Comparison of ENCODE assay signal across 38 cellular contexts in the genomic region with DNA sequence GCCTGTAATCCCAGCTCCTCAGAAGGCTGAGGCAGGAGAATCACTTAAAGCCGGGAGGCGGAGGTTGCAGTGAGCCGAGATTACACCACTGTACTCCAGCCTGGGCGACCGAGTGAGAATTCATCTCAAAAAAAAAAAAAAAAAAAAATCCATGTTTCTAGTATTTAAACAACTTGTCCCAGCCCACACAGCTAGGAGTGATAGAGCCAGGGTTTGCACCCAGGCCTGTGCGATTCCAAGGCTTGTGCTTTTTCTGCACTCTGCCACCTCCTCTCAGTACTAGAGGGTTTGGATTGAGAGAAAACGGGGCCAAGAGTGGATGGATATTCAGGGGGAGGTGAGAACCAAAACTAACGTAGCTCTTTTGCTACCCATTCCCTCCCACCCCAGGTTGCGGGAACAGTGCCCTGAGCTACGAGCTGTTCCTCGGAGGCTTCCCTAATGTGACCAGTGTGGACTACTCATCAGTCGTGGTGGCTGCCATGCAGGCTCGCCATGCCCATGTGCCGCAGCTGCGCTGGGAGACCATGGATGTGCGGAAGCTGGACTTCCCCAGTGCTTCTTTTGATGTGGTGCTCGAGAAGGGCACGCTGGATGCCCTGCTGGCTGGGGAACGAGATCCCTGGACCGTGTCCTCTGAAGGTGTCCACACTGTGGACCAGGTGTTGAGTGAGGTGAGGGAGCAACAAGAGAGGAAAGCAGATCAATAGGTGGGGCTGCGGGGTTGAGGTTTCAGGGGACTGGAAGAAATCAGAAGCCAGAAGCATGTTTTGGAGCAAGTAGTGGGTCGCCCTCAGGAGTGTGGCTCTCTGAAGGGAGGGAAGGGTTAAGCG. TPM values are rescaled to one million over a fixed set of nuclear protein-coding genes. Genes with fewer than 3 reads are reported as not detected.
"Had no signal": no experiment of that assay in that cellular context is flagged by ENCODE, and none has a peak within 500 bp of the region (broad histone marks: within the 10 kb centered on the region; RNA-seq: fewer than 3 reads in every experiment).

No MANE protein-coding gene starts in this region.

- H3K4me2 ChIP-seq: hepatocyte, smooth muscle cell had no signal

- H3K4me3 Mint-ChIP-seq: activated CD4-positive, alpha-beta memory T cell treated with anti-CD3 and anti-CD28 coated beads, Interleukin-2, amount 10 ng/mL, durations not matched to agents 7 days and 5 days; activated CD4-positive, alpha-beta T cell treated with anti-CD3 and anti-CD28 coated beads, Interleukin-2, amount 10 ng/mL, durations not matched to agents 7 days and 5 days; activated naive CD4-positive, alpha-beta T cell treated with anti-CD3 and anti-CD28 coated beads, Interleukin-2, amount 50 U/mL, for 24 hours; activated T-cell treated with anti-CD3 and anti-CD28 coated beads, Interleukin-2, amount 50 U/mL, for 24 hours; activated T-helper 17 cell treated with anti-CD3 and anti-CD28 coated beads, Interleukin-2, amount 50 U/mL, for 72 hours; stimulated activated naive B cell treated with anti-CD40 and anti-IgM and Interleukin-4, amounts not matched to agents 10 μg/mL and 1 μg/mL and 100 μg/mL, for 72 hours had no signal

- H3K27ac Mint-ChIP-seq: activated CD4-positive, alpha-beta memory T cell treated with anti-CD3 and anti-CD28 coated beads, Interleukin-2, amount 10 ng/mL, durations not matched to agents 7 days and 5 days; activated CD4-positive, alpha-beta T cell treated with anti-CD3 and anti-CD28 coated beads, Interleukin-2, amount 10 ng/mL, durations not matched to agents 7 days and 5 days; activated naive CD4-positive, alpha-beta T cell treated with anti-CD3 and anti-CD28 coated beads, Interleukin-2, amount 50 U/mL, for 24 hours; activated T-cell treated with anti-CD3 and anti-CD28 coated beads, Interleukin-2, amount 50 U/mL, for 24 hours; activated T-helper 17 cell treated with anti-CD3 and anti-CD28 coated beads, Interleukin-2, amount 50 U/mL, for 72 hours; nephron; stimulated activated naive B cell treated with anti-CD40 and anti-IgM and Interleukin-4, amounts not matched to agents 10 μg/mL and 1 μg/mL and 100 μg/mL, for 72 hours had no signal

- H3K27me3 ChIP-seq: body of pancreas, pancreas had no signal

- H3K27ac ChIP-seq: body of pancreas, cardiac muscle cell, coronary artery, dorsolateral prefrontal cortex, gastrocnemius medialis, hepatocyte, left ventricle myocardium inferior, pancreas, psoas muscle, right atrium auricular region, stomach, tibial artery had no signal

- H3K4me1 ChIP-seq: pancreas had no signal

- H3K79me2 ChIP-seq: hepatocyte had no signal

- DNase-seq: activated CD4-positive, alpha-beta memory T cell treated with anti-CD3 and anti-CD28 coated beads, Interleukin-2, amount 10 ng/mL, durations not matched to agents 7 days and 5 days; activated CD4-positive, alpha-beta T cell treated with anti-CD3 and anti-CD28 coated beads, Interleukin-2, amount 10 ng/mL, durations not matched to agents 7 days and 5 days; activated CD4-positive, CD25-positive, alpha-beta regulatory T cell treated with anti-CD3 and anti-CD28 coated beads, Interleukin-2, amount 50 U/mL, for 72 hours; activated CD8-positive, alpha-beta memory T cell treated with anti-CD3 and anti-CD28 coated beads, Interleukin-2, amount 50 U/mL, for 48 hours; activated gamma-delta T cell treated with Interleukin-2 at 50 U/mL for 16 hours; activated T-cell treated with anti-CD3 and anti-CD28 coated beads, Interleukin-2, amount 50 U/mL, for 24 hours; aorta; body of pancreas; cerebellar nuclear complex; effector memory CD4-positive, alpha-beta T cell; erythroblast; gastrocnemius medialis; glutamatergic neuron; islet precursor cell; left ventricle myocardium inferior; pancreas; psoas muscle; stimulated activated CD4-positive, alpha-beta T cell treated with anti-CD3 and anti-CD28 coated beads, Interleukin-1b, Interleukin-23, amount 100 ng/mL, for 48 hours; stimulated activated CD4-positive, alpha-beta T cell treated with anti-CD3 and anti-CD28 coated beads, Interleukin-4, amount 100 ng/mL, for 4 hours; stimulated activated CD8-positive, alpha-beta memory T cell treated with anti-CD3 and anti-CD28 coated beads, Interleukin-4, amount 100 ng/mL, for 48 hours; stimulated activated naive B cell treated with anti-CD40 and anti-IgM and Interleukin-4, amounts not matched to agents 10 μg/mL and 1 μg/mL and 100 μg/mL, for 72 hours; stomach; T1000; tibial artery had no signal

- H3K9me3 Mint-ChIP-seq: activated CD4-positive, alpha-beta memory T cell treated with anti-CD3 and anti-CD28 coated beads, Interleukin-2, amount 10 ng/mL, durations not matched to agents 7 days and 5 days; activated CD4-positive, alpha-beta T cell treated with anti-CD3 and anti-CD28 coated beads, Interleukin-2, amount 10 ng/mL, durations not matched to agents 7 days and 5 days; activated naive CD4-positive, alpha-beta T cell treated with anti-CD3 and anti-CD28 coated beads, Interleukin-2, amount 50 U/mL, for 24 hours; activated T-helper 17 cell treated with anti-CD3 and anti-CD28 coated beads, Interleukin-2, amount 50 U/mL, for 72 hours; stimulated activated naive B cell treated with anti-CD40 and anti-IgM and Interleukin-4, amounts not matched to agents 10 μg/mL and 1 μg/mL and 100 μg/mL, for 72 hours had no signal

- H3K36me3 ChIP-seq: cardiac muscle cell, left ventricle myocardium inferior, pancreas, right atrium auricular region had no signal

- H3K9me3 ChIP-seq: body of pancreas, gastrocnemius medialis, left ventricle myocardium inferior, pancreas, psoas muscle, right atrium auricular region, stomach, tibial artery had no signal

- H2AFZ ChIP-seq: hepatocyte had no signal

- ATAC-seq: activated T-helper 17 cell treated with anti-CD3 and anti-CD28 coated beads, Interleukin-2, amount 50 U/mL, for 72 hours; body of pancreas; gastrocnemius medialis; pancreas; psoas muscle; stimulated activated naive B cell treated with anti-CD40 and anti-IgM and Interleukin-4, amounts not matched to agents 10 μg/mL and 1 μg/mL and 100 μg/mL, for 72 hours had no signal

- H3K4me3 ChIP-seq: body of pancreas, cardiac muscle cell, coronary artery, gastrocnemius medialis, hepatocyte, left ventricle myocardium inferior, pancreas, psoas muscle, right atrium auricular region, smooth muscle cell, stomach, tibial artery had no signal

RNA-seq across cellular contexts. Expression of gene CAMK2N2, which starts 4.1 kb away (rescaled TPM):
- total RNA-seq: activated CD4-positive, alpha-beta T cell treated with anti-CD3 and anti-CD28 coated beads, Interleukin-2, amount 10 ng/mL, durations not matched to agents 7 days and 5 days; cardiac muscle cell; gastrocnemius medialis; hepatocyte; lung microvascular endothelial cell; mesenteric fat pad; psoas muscle; right atrium auricular region; smooth muscle cell; stomach had no signal
- polyA plus RNA-seq: aorta, smooth muscle cell had no signal

RNA-seq across cellular contexts. Expression of gene ECE2, which starts 18.5 kb away (rescaled TPM):
- total RNA-seq: activated CD4-positive, alpha-beta memory T cell treated with anti-CD3 and anti-CD28 coated beads, Interleukin-2, amount 10 ng/mL, durations not matched to agents 7 days and 5 days; activated CD4-positive, alpha-beta T cell treated with anti-CD3 and anti-CD28 coated beads, Interleukin-2, amount 10 ng/mL, durations not matched to agents 7 days and 5 days; activated T-helper 17 cell treated with anti-CD3 and anti-CD28 coated beads, Interleukin-2, amount 50 U/mL, for 72 hours; aorta; cardiac muscle cell; gastrocnemius medialis; hepatocyte; left ventricle myocardium inferior; lung microvascular endothelial cell; mesenteric fat pad; psoas muscle; smooth muscle cell; T-helper 1 cell treated with Interleukin-12 subunit alpha and Interleukin-12 subunit beta and Interleukin-4 antibody, amounts not matched to agents 30 ng/mL and 1 ng/mL, for 36 hours; urinary bladder had no signal
- polyA plus RNA-seq: aorta, cardiac muscle cell, hepatocyte, psoas muscle, smooth muscle cell, stomach had no signal

RNA-seq across cellular contexts. Expression of gene VWA5B2, which starts 27.9 kb away (rescaled TPM):
- total RNA-seq: activated CD4-positive, alpha-beta memory T cell treated with anti-CD3 and anti-CD28 coated beads, Interleukin-2, amount 10 ng/mL, durations not matched to agents 7 days and 5 days; activated CD4-positive, alpha-beta T cell treated with anti-CD3 and anti-CD28 coated beads, Interleukin-2, amount 10 ng/mL, durations not matched to agents 7 days and 5 days; activated T-helper 17 cell treated with anti-CD3 and anti-CD28 coated beads, Interleukin-2, amount 50 U/mL, for 72 hours; aorta; cardiac muscle cell; gastrocnemius medialis; left ventricle myocardium inferior; mesenteric fat pad; mucosa of gallbladder; right atrium auricular region; smooth muscle cell; T-helper 1 cell treated with Interleukin-12 subunit alpha and Interleukin-12 subunit beta and Interleukin-4 antibody, amounts not matched to agents 30 ng/mL and 1 ng/mL, for 36 hours had no signal
- polyA plus RNA-seq: cardiac muscle cell, smooth muscle cell had no signal
